In genomic region chr12:46773537-46773936, GRCh38 we compare ENCODE assay signal across 22 cellular contexts. TPM values are rescaled to one million over a fixed set of nuclear protein-coding genes. Genes with fewer than 3 reads are reported as not detected.
"Had no signal": no experiment of that assay in that cellular context is flagged by ENCODE, and none has a peak within 500 bp of the region (broad histone marks: within the 10 kb centered on the region; RNA-seq: fewer than 3 reads in every experiment).

No MANE protein-coding gene starts in this region.

- H3K9me3 ChIP-seq: adrenal gland, colonic mucosa, left ventricle myocardium inferior, suprapubic skin had no signal

- H3K36me3 ChIP-seq: adrenal gland, colonic mucosa, left ventricle myocardium inferior, suprapubic skin, WERI-Rb-1 had no signal

- H3K4me1 ChIP-seq: colonic mucosa had no signal

- ATAC-seq: activated CD8-positive, alpha-beta T cell treated with anti-CD3 and anti-CD28 coated beads for 36 hours; activated T-cell treated with anti-CD3 and anti-CD28 coated beads, Interleukin-2, amount 50 U/mL, for 4 hours; esophagus mucosa; sciatic nerve; T-cell had no signal

- DNase-seq: activated CD4-positive, alpha-beta T cell treated with anti-CD3 and anti-CD28 coated beads for 4 hours; activated CD8-positive, alpha-beta T cell treated with anti-CD3 and anti-CD28 coated beads for 36 hours; activated effector memory CD4-positive, alpha-beta T cell treated with Interleukin-2 at 50 U/mL for 16 hours; activated naive CD4-positive, alpha-beta T cell treated with anti-CD3 and anti-CD28 coated beads, Interleukin-2, amount 50 U/mL, for 16 hours; activated T-cell treated with anti-CD3 and anti-CD28 coated beads, Interleukin-2, amount 50 U/mL, for 4 hours; adrenal gland; caudate nucleus; colonic mucosa; glutamatergic neuron; hypothalamus; left ventricle myocardium inferior; nephron progenitor cell; stimulated activated CD4-positive, alpha-beta T cell treated with anti-CD3 and anti-CD28 coated beads, Interleukin-4, amount 100 ng/mL, for 1 hour; stimulated activated naive CD4-positive, alpha-beta T cell treated with Interleukin-2 at 50 U/mL for 16 hours; T-cell; T-helper 9 cell; WERI-Rb-1 had no signal

- H3K4me3 ChIP-seq: adrenal gland, colonic mucosa, left ventricle myocardium inferior, suprapubic skin had no signal

- H3K27ac ChIP-seq: adrenal gland, colonic mucosa, left ventricle myocardium inferior, suprapubic skin, WERI-Rb-1 had no signal

- H3K27me3 ChIP-seq: adrenal gland, colonic mucosa, suprapubic skin had no signal

RNA-seq across cellular contexts. Expression of gene SLC38A4, which starts 52.3 kb away (rescaled TPM):
- total RNA-seq: activated CD8-positive, alpha-beta T cell treated with anti-CD3 and anti-CD28 coated beads for 36 hours; kidney epithelial cell; SK-MEL-5 had no signal
